ENCODE assay signal across 1 cellular context in the genomic region with DNA sequence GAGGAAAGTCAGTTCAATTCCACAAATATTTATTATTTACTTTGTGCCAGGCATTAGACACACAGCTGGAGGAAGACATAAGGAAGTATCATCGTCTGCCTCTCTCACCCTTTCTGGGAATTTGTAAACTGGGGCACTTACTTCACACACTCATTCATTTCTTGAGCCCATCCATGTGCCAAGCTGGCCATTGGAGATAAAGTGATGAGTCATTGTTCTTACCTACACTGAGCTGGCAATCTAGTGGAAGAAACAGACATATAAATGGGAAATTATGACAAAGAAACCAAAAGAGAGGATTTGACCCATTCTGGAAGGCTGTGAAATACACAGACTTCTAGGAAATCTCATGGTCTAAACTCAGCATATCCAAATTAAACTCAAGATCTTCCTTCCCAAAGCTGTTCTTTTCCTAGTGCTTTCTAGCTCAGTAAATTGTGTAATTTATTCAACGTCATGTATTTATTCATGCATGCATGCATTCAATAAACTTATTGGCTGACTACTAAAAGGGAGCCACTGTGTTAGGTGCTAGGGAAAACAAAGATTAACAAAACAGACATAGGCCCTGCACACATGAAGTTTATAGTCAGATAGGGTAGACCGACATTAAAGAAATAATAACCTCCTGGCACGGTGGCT.
A peak's percentile ranks its signal among the peaks of the same experiment; 100 is the strongest.
TF ChIP-seq lines count a peak whose summit lies in the region.

No MANE protein-coding gene starts in this region.

TF ChIP-seq in H1, 55 proteins besides CTCF, POLR2A, EP300 and RAD21 (continued from another document):
- TF ChIP-seq, protein P1, sequence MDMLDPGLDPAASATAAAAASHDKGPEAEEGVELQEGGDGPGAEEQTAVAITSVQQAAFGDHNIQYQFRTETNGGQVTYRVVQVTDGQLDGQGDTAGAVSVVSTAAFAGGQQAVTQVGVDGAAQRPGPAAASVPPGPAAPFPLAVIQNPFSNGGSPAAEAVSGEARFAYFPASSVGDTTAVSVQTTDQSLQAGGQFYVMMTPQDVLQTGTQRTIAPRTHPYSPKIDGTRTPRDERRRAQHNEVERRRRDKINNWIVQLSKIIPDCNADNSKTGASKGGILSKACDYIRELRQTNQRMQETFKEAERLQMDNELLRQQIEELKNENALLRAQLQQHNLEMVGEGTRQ (IDR thresholded peaks at IDR 0.05; ENCODE audit: low read length), result no peak
- TF ChIP-seq RNF2 (IDR thresholded peaks at IDR 0.05; ENCODE audit: borderline replicate concordance, low read depth, low read length, missing control alignments, poor library complexity, severe bottlenecking), result no peak
- TF ChIP-seq BACH1 (IDR thresholded peaks at IDR 0.05; ENCODE audit: low read length), result peak; percentile 59
- TF ChIP-seq MAFK (IDR thresholded peaks at IDR 0.05; ENCODE audit: low read depth, low read length), result peak; percentile 37; the same call in 1 of the 2 replicates
